12 cellular contexts compared by ENCODE assay signal in genomic region chr17:76687278-76688164, GRCh38. TPM values are rescaled to one million over a fixed set of nuclear protein-coding genes. Genes with fewer than 3 reads are reported as not detected.
DNase-seq lines count a peak whose midpoint lies in the region; ATAC-seq and TF ChIP-seq lines count a peak whose summit lies in the region.
"Had no signal": no experiment of that assay in that cellular context is flagged by ENCODE, and none has a peak within 500 bp of the region (broad histone marks: within the 10 kb centered on the region; RNA-seq: fewer than 3 reads in every experiment).

No MANE protein-coding gene starts in this region.

- no peaks in the 10 kb centered on the region for H3K9me3 ChIP-seq in breast epithelium
- H3K9me3 ChIP-seq in psoas muscle: no peaks in the 10 kb centered on the region

- 0 out of 2 replicates have a peak, but pooled peaks cover 4% of the 10 kb centered on the region for H3K36me3 ChIP-seq in ACC112 (ENCODE audit: insufficient read depth, low read length)
- H3K36me3 ChIP-seq in breast epithelium: no peaks in the 10 kb centered on the region
- peaks cover 0 to 26% of the 10 kb centered on the region in 2 donors for H3K36me3 ChIP-seq in psoas muscle (ENCODE audit: insufficient read depth in 1 of 2, low read depth in 1 of 2)

- TF ChIP-seq CTCF in breast epithelium (IDR thresholded peaks at IDR 0.05): no peak
- TF ChIP-seq CTCF in psoas muscle (IDR thresholded peaks at IDR 0.05): no peak

- peaks cover 25% of the 10 kb centered on the region for H3K79me2 ChIP-seq in ACC112 (ENCODE audit: control insufficient read depth, insufficient read depth, low read length, unreplicated experiment)

- H3K4me1 ChIP-seq in ACC112 (ENCODE audit: control insufficient read depth, insufficient read depth, low read length, unreplicated experiment) (peaks cover 35% of the 10 kb centered on the region), breast epithelium (peaks cover 0 to 4% of the 10 kb centered on the region in 2 donors), psoas muscle (peaks cover 33% of the 10 kb centered on the region)

- H3K27ac ChIP-seq in ACC112 (ENCODE audit: low read depth, low read length) (peak overlapping the region; percentile 90), breast epithelium (peak overlapping the region; percentile 79 to 95), psoas muscle (peak overlapping the region; percentile 62)

- TF ChIP-seq POLR2A in breast epithelium (IDR thresholded peaks at IDR 0.05): no peak

- intact Hi-C loops in breast epithelium (cut with DNase I; ENCODE audit: low total_unique reads) (no loop called here), psoas muscle (cut with DNase I) (loop anchor here in 1 of 2 donors (5.0 kb wide), 1 partner anchor 170 kb away; no protein-coding TSS in a partner anchor)

- H3K27me3 ChIP-seq in ACC112 (ENCODE audit: insufficient read depth, low read length) (no peaks in the 10 kb centered on the region), breast epithelium (no peaks in the 10 kb centered on the region), psoas muscle (ENCODE audit: insufficient read depth in 3 of 3, low read length in 2 of 3) (no peaks in the 10 kb centered on the region)

- WGBS in psoas muscle, 3 donors: 34 to 52% (median 50%) methylated on average over 25 to 26 of the region's 26 CpGs

- H2AFZ ChIP-seq in ACC112 (ENCODE audit: low read length, unreplicated experiment): no peak overlapping the region

- DNase-seq in breast epithelium (ENCODE audit: low spot score in 2 of 2) (no peak), iris pigment epithelial cell (ENCODE audit: low read depth) (peak; percentile 49), psoas muscle (peak; percentile 76 to 79), NCI-H2227 treated with DMSO at 0.1 percent for 48 hours (lab: John Stamatoyannopoulos, UW) (no peak), SIG-M5 treated with dmso at 0.1 percent for 504 hours (lab: John Stamatoyannopoulos, UW; ENCODE audit: unreplicated experiment) (no peak)
- no peak for DNase-seq in effector CD4-positive, alpha-beta T cell
- DNase-seq: T-helper 1 cell had no signal

- H3K4me3 ChIP-seq in ACC112 (ENCODE audit: low read depth, low read length) (no peak overlapping the region), breast epithelium (peak overlapping the region in 1 of 3 donors; percentile 4), psoas muscle (no peak overlapping the region)

- ATAC-seq in psoas muscle (peak; percentile 5 to 46 (median 31)), HG02642 (IDR thresholded peaks at IDR 0.05; ENCODE audit: poor library complexity, unreplicated experiment) (no peak)

RNA-seq across cellular contexts. Expression of gene MXRA7, which starts 23.2 kb away (rescaled TPM):
- total RNA-seq in breast epithelium (100 to 1,000 TPM; 106 to 242 (median 113) TPM), psoas muscle (10 to 100 TPM; 40.8 to 75.1 (median 52.0) TPM)
- 10 to 100 TPM; 34.6 to 43.2 (median 37.6) TPM for polyA plus RNA-seq in psoas muscle

RNA-seq across cellular contexts. Expression of gene JMJD6, which starts 38.9 kb away (rescaled TPM):
- 10 to 100 TPM; 13.1 to 34.1 (median 25.6) TPM for total RNA-seq in breast epithelium
- 10 to 100 TPM; 30.8 to 61.9 (median 53.6) TPM for total RNA-seq in psoas muscle
- 10 to 100 TPM; 32.3 to 81.9 (median 51.6) TPM for polyA plus RNA-seq in psoas muscle

RNA-seq across cellular contexts. Expression of gene METTL23, which starts 39.1 kb away (rescaled TPM):
- total RNA-seq in breast epithelium (10 to 100 TPM; 25.6 to 47.7 (median 28.5) TPM), psoas muscle (10 to 100 TPM; 19.0 to 27.0 (median 24.3) TPM)
- 10 to 100 TPM; 30.8 to 54.0 (median 36.5) TPM for polyA plus RNA-seq in psoas muscle

RNA-seq across cellular contexts. Expression of gene ST6GALNAC1, which starts 44.0 kb away (rescaled TPM):
- total RNA-seq in breast epithelium: 1 to 10 TPM; 1.3 to 1.6 (median 1.3) TPM
- total RNA-seq in psoas muscle: 1 to 10 TPM in 2 of 4 donors, under 1 TPM in 2; 0.42 to 3.6 (median 0.88) TPM
- under 1 TPM; 0.38 to 0.58 (median 0.53) TPM for polyA plus RNA-seq in psoas muscle
- total RNA-seq: activated CD8-positive, alpha-beta memory T cell treated with anti-CD3 and anti-CD28 coated beads for 36 hours; glomerular endothelial cell; natural killer cell treated with Interleukin-12 subunit alpha and Interleukin-12 subunit beta and Interleukin-15 and Interleukin-18, amount 100 ng/mL, for 72 hours had no signal

RNA-seq across cellular contexts. Expression of gene SRSF2, which starts 49.6 kb away (rescaled TPM):
- total RNA-seq in breast epithelium (100 to 1,000 TPM; 143 to 247 (median 244) TPM), psoas muscle (100 to 1,000 TPM in 2 of 4 donors, 10 to 100 TPM in 2; 57.9 to 128 (median 90.6) TPM)
- 100 to 1,000 TPM in 2 of 3 donors, 10 to 100 TPM in 1; 81.9 to 135 (median 118) TPM for polyA plus RNA-seq in psoas muscle

Comparison
In these comparisons a context has a peak if more than half of its experiments do, and no peak if none do; other contexts are left out.
1. DNase-seq: peak in iris pigment epithelial cell (single experiment) and psoas muscle (2 of 2); none in breast epithelium (0 of 2), effector CD4-positive, alpha-beta T cell (single experiment), NCI-H2227 treated with DMSO at 0.1 percent for 48 hours (single experiment) and SIG-M5 treated with dmso at 0.1 percent for 504 hours (single experiment).
2. Peak in every context shown above with its lines, with median percentiles within 50 percentile points of each other: H3K27ac ChIP-seq.